In the genomic region with DNA sequence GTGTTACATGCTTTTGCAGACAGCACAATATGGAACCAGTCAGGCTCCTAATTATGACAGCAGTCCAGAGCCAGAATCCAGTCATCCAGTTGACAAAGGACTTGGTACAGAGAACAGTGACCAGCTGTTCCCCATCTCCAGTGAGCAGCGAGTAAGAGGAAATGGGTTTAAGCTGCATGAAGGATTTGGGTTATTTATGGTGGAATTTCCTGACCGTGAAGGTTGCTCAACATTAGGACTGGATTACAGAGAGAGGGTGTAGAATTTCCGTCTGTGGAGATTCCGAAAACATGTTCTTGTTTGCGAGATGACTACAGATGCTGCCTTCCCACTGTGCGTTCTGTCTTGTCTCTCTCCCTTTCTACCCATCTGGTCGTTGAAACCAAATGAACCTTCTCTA, we compare ENCODE assay signal across 10 cellular contexts. TPM values are rescaled to one million over a fixed set of nuclear protein-coding genes. Genes with fewer than 3 reads are reported as not detected.
DNase-seq lines count a peak whose midpoint lies in the region; ATAC-seq and TF ChIP-seq lines count a peak whose summit lies in the region.
"Had no signal": no experiment of that assay in that cellular context is flagged by ENCODE, and none has a peak within 500 bp of the region (broad histone marks: within the 10 kb centered on the region; RNA-seq: fewer than 3 reads in every experiment).

No MANE protein-coding gene starts in this region.

- TF ChIP-seq CTCF in fibroblast of pulmonary artery (IDR thresholded peaks at IDR 0.05; ENCODE audit: low read length, missing control alignments) (no peak), osteoblast (IDR thresholded peaks at IDR 0.05; ENCODE audit: extremely low read depth, low read depth, low read length) (no peak)

- no peak overlapping the region for H2AFZ ChIP-seq in osteoblast (ENCODE audit: low read length)

- H3K4me3 ChIP-seq in fibroblast of pulmonary artery (replicated peaks; ENCODE audit: low read depth, low read length) (no peak overlapping the region), osteoblast (ENCODE audit: insufficient read depth, low read length) (no peak overlapping the region)

- H3K9me3 ChIP-seq in osteoblast (ENCODE audit: low read depth, low read length) = no peaks in the 10 kb centered on the region

- no peak overlapping the region for H3K27ac ChIP-seq in osteoblast (ENCODE audit: low read depth, low read length)

- H3K27me3 ChIP-seq in osteoblast (ENCODE audit: insufficient read depth, low read length) = no peaks in the 10 kb centered on the region

- H3K79me2 ChIP-seq in osteoblast (ENCODE audit: insufficient read depth, low read length) = no peaks in the 10 kb centered on the region

- H3K4me2 ChIP-seq in osteoblast (ENCODE audit: insufficient read depth, low read length) = no peak overlapping the region

- H4K20me1 ChIP-seq in osteoblast (ENCODE audit: insufficient read depth, low read length) = no peaks in the 10 kb centered on the region

- DNase-seq in ELR (ENCODE audit: low read depth) (peak; percentile 18), NCI-H2171 treated with DMSO at 0.1 percent for 48 hours (lab: John Stamatoyannopoulos, UW) (peak; percentile 98), fibroblast of pulmonary artery (ENCODE audit: low read depth) (peak; percentile 96), renal cortical epithelial cell (ENCODE audit: low read depth) (peak; percentile 43), germinal center (ENCODE audit: low spot score) (no peak), NCI-H2107 treated with DMSO at 0.1 percent for 48 hours (lab: John Stamatoyannopoulos, UW; ENCODE audit: unreplicated experiment) (no peak), osteoblast (ENCODE audit: insufficient read length, low spot score, missing footprints) (no peak)
- DNase-seq: DMS79 treated with DMSO at 0.1 percent for 48 hours, NCI-H345 had no signal

- H3K36me3 ChIP-seq in osteoblast (ENCODE audit: insufficient read depth, low read length) = no peaks in the 10 kb centered on the region

- no peaks in the 10 kb centered on the region for H3K4me1 ChIP-seq in osteoblast (ENCODE audit: insufficient read depth, low read length)

- ATAC-seq in GM18868 (IDR thresholded peaks at IDR 0.05; ENCODE audit: unreplicated experiment) = no peak

RNA-seq across cellular contexts. Expression of a gene that starts 24.5 kb away (rescaled TPM):
- total RNA-seq in renal cortical epithelial cell (49.0 and 88.9 TPM in 2 replicates), osteoblast (not detected in 2 replicates)

Comparison
In these comparisons a context has a peak if more than half of its experiments do, and no peak if none do; other contexts are left out.
1. DNase-seq: peak in ELR (single experiment), NCI-H2171 treated with DMSO at 0.1 percent for 48 hours (single experiment), fibroblast of pulmonary artery (single experiment) and renal cortical epithelial cell (single experiment); none in germinal center (single experiment), NCI-H2107 treated with DMSO at 0.1 percent for 48 hours (single experiment) and osteoblast (single experiment).
2. RNA of a gene that starts 24.5 kb away (total RNA-seq): 49.0 to 88.9 TPM in renal cortical epithelial cell; not detected in osteoblast; every median in the first group is over 10 times any median in the second.